Comparison of ENCODE assay signal across 12 cellular contexts in genomic region chr9:119164716-119165115, GRCh38.
"Had no signal": no experiment of that assay in that cellular context is flagged by ENCODE, and none has a peak within 500 bp of the region (broad histone marks: within the 10 kb centered on the region; RNA-seq: fewer than 3 reads in every experiment).

No MANE protein-coding gene starts in this region.

- H2AFZ ChIP-seq: hepatocyte had no signal

- H3K4me3 ChIP-seq: hepatocyte, ovary, testis had no signal

- H3K9me3 ChIP-seq: ovary, testis had no signal

- H3K36me3 ChIP-seq: ovary had no signal

- H3K4me2 ChIP-seq: hepatocyte had no signal

- DNase-seq: activated B cell treated with CpG ODN at 0.5 μM for 24 hours; activated CD4-positive, alpha-beta T cell treated with anti-CD3 and anti-CD28 coated beads, Interleukin-2, amount 10 ng/mL, durations not matched to agents 24 days and 14 days; activated CD8-positive, alpha-beta memory T cell treated with anti-CD3 and anti-CD28 coated beads for 24 hours; activated naive CD4-positive, alpha-beta T cell treated with Interleukin-2 at 50 U/mL for 16 hours; cortex of kidney; effector CD8-positive, alpha-beta T cell; ovary; stimulated activated CD4-positive, alpha-beta T cell treated with anti-CD3 and anti-CD28 coated beads, Interleukin-4, amount 100 ng/mL, for 24 hours; stimulated activated naive CD8-positive, alpha-beta T cell treated with anti-CD3 and anti-CD28 coated beads, Interleukin-15, amount 100 ng/mL, for 72 hours; testis had no signal

- H3K27me3 ChIP-seq: hepatocyte, ovary, testis had no signal

- H3K4me1 ChIP-seq: testis had no signal

- ATAC-seq: stimulated activated naive CD8-positive, alpha-beta T cell treated with anti-CD3 and anti-CD28 coated beads, Interleukin-15, amount 100 ng/mL, for 72 hours had no signal

- H3K27ac ChIP-seq: epithelial cell of prostate, hepatocyte, ovary, testis had no signal

- H3K79me2 ChIP-seq: hepatocyte had no signal
